Comparison of ENCODE assay signal across 20 cellular contexts in the genomic region with DNA sequence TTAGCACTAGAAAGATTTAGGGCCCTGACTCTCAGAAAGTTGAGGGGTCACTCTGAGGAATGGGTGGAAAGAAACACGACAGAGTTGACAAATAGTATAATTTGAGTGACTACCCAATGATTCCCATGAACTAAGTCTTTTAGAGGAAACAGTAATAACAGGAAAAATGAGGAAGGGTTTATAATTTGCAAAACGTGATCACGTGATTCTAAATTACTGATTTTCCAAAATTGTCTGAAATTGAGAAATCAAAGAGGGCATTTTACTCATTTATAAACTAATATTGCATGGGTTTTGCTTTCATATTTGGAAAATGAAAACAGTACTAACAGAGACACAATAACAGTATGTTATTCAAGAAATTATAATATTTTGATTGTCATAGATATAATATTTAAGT.
"Had no signal": no experiment of that assay in that cellular context is flagged by ENCODE, and none has a peak within 500 bp of the region (broad histone marks: within the 10 kb centered on the region; RNA-seq: fewer than 3 reads in every experiment).

No MANE protein-coding gene starts in this region.

- DNase-seq: IMR-90, Kasumi-1, MM.1S, NCI-H1092 treated with DMSO at 0.1 percent for 48 hours, NCI-H1436, NCI-H187, NCI-H2029, NCI-H2081 treated with DMSO at 0.1 percent for 48 hours, NCI-H2171, NCI-H226, NCI-H446, NCI-H510A, NCI-H524 treated with DMSO at 0.1 percent for 48 hours, NCI-H774, Right ventricle myocardium superior, RPMI8226, SIG-M5, T-helper 1 cell had no signal

- H3K9ac ChIP-seq: KMS-11 had no signal

- H3K27ac ChIP-seq: KMS-11 had no signal

- ATAC-seq: SK-N-SH treated with all-trans-retinoic acid at 6 μM for 48 hours had no signal

- H3K4me2 ChIP-seq: KMS-11 had no signal
